ENCODE assay signal across 29 cellular contexts in genomic region chr15:39745415-39745814, GRCh38. TPM values are rescaled to one million over a fixed set of nuclear protein-coding genes. Genes with fewer than 3 reads are reported as not detected.
"Had no signal": no experiment of that assay in that cellular context is flagged by ENCODE, and none has a peak within 500 bp of the region (broad histone marks: within the 10 kb centered on the region; RNA-seq: fewer than 3 reads in every experiment).

No MANE protein-coding gene starts in this region.

- H3K9ac ChIP-seq: KMS-11, SK-N-SH had no signal

- H3K4me1 Mint-ChIP-seq: activated CD4-positive, alpha-beta T cell treated with anti-CD3 and anti-CD28 coated beads, Interleukin-2, amount 10 ng/mL, durations not matched to agents 24 days and 14 days; activated naive CD8-positive, alpha-beta T cell treated with anti-CD3 and anti-CD28 coated beads for 36 hours; activated T-helper 17 cell treated with anti-CD3 and anti-CD28 coated beads, Interleukin-2, amount 50 U/mL, for 72 hours had no signal

- H3K9me3 Mint-ChIP-seq: activated CD4-positive, alpha-beta T cell treated with anti-CD3 and anti-CD28 coated beads, Interleukin-2, amount 10 ng/mL, durations not matched to agents 24 days and 14 days; activated CD8-positive, alpha-beta T cell treated with anti-CD3 and anti-CD28 coated beads for 36 hours; activated naive CD8-positive, alpha-beta T cell treated with anti-CD3 and anti-CD28 coated beads for 36 hours; activated T-cell treated with anti-CD3 and anti-CD28 coated beads, Interleukin-2, amount 50 U/mL, for 72 hours; activated T-helper 17 cell treated with anti-CD3 and anti-CD28 coated beads, Interleukin-2, amount 50 U/mL, for 72 hours; T-helper 1 cell treated with Interleukin-12 subunit alpha and Interleukin-12 subunit beta and Interleukin-4 antibody, amounts not matched to agents 30 μg/mL and 1 μg/mL, for 36 hours; T-helper 2 cell treated with Interferon-gamma antibody and Interleukin-4, amounts not matched to agents 5 μg/mL and 100 μg/mL, for 36 hours had no signal

- H3K27me3 ChIP-seq: ascending aorta, SJSA1 had no signal

- H3K27ac ChIP-seq: ascending aorta, KMS-11, SJSA1 had no signal

- DNase-seq: activated CD4-positive, alpha-beta T cell treated with anti-CD3 and anti-CD28 coated beads, Interleukin-2, amount 10 ng/mL, durations not matched to agents 24 days and 14 days; activated CD4-positive, alpha-beta T cell treated with anti-CD3 and anti-CD28 coated beads, Interleukin-2, amount 50 U/mL, for 4 hours; activated effector memory CD4-positive, alpha-beta T cell treated with anti-CD3 and anti-CD28 coated beads, Interleukin-2, amount 50 U/mL, for 16 hours; activated naive CD4-positive, alpha-beta T cell; activated naive CD4-positive, alpha-beta T cell treated with anti-CD3 and anti-CD28 coated beads, Interleukin-2, amount 50 U/mL, for 16 hours; activated naive CD8-positive, alpha-beta T cell treated with anti-CD3 and anti-CD28 coated beads for 36 hours; activated T-cell treated with anti-CD3 and anti-CD28 coated beads, Interleukin-2, amount 50 U/mL, for 1 hour; activated T-cell treated with anti-CD3 and anti-CD28 coated beads, Interleukin-2, amount 50 U/mL, for 72 hours; amygdala; caudate nucleus; NCI-H1048; NCI-H1105 treated with DMSO at 0.1 percent for 48 hours; NCI-H1436; NCI-H1694; NCI-H2029; NCI-H345; NCI-H524 treated with DMSO at 0.1 percent for 48 hours; NCI-H748 treated with DMSO at 0.1 percent for 48 hours; NK-92 treated with Interleukin-12 subunit alpha and Interleukin-12 subunit beta, amount 100 ng/mL, for 24 hours; SHP77 treated with DMSO at 0.1 percent for 48 hours; SK-N-SH had no signal

- H3K4me3 ChIP-seq: ascending aorta, SJSA1 had no signal

- H3K4me3 Mint-ChIP-seq: activated CD4-positive, alpha-beta T cell treated with anti-CD3 and anti-CD28 coated beads, Interleukin-2, amount 10 ng/mL, durations not matched to agents 24 days and 14 days; activated CD8-positive, alpha-beta T cell treated with anti-CD3 and anti-CD28 coated beads for 36 hours; activated naive CD8-positive, alpha-beta T cell treated with anti-CD3 and anti-CD28 coated beads for 36 hours; activated T-cell treated with anti-CD3 and anti-CD28 coated beads, Interleukin-2, amount 50 U/mL, for 72 hours; activated T-helper 17 cell treated with anti-CD3 and anti-CD28 coated beads, Interleukin-2, amount 50 U/mL, for 72 hours; T-helper 1 cell treated with Interleukin-12 subunit alpha and Interleukin-12 subunit beta and Interleukin-4 antibody, amounts not matched to agents 30 μg/mL and 1 μg/mL, for 36 hours; T-helper 2 cell treated with Interferon-gamma antibody and Interleukin-4, amounts not matched to agents 5 μg/mL and 100 μg/mL, for 36 hours had no signal

- H3K4me1 ChIP-seq: ascending aorta, SJSA1 had no signal

- FAIRE-seq: TTC549 had no signal

- H3K4me2 ChIP-seq: KMS-11, SK-N-SH had no signal

- H3K27ac Mint-ChIP-seq: activated CD4-positive, alpha-beta T cell treated with anti-CD3 and anti-CD28 coated beads, Interleukin-2, amount 10 ng/mL, durations not matched to agents 24 days and 14 days; activated CD8-positive, alpha-beta T cell treated with anti-CD3 and anti-CD28 coated beads for 36 hours; activated naive CD8-positive, alpha-beta T cell treated with anti-CD3 and anti-CD28 coated beads for 36 hours; activated T-cell treated with anti-CD3 and anti-CD28 coated beads, Interleukin-2, amount 50 U/mL, for 72 hours; activated T-helper 17 cell treated with anti-CD3 and anti-CD28 coated beads, Interleukin-2, amount 50 U/mL, for 72 hours; T-helper 1 cell treated with Interleukin-12 subunit alpha and Interleukin-12 subunit beta and Interleukin-4 antibody, amounts not matched to agents 30 μg/mL and 1 μg/mL, for 36 hours; T-helper 2 cell treated with Interferon-gamma antibody and Interleukin-4, amounts not matched to agents 5 μg/mL and 100 μg/mL, for 36 hours had no signal

- H3K9me2 ChIP-seq: SK-N-SH had no signal

- H3K36me3 ChIP-seq: ascending aorta, SJSA1 had no signal

- H3K36me3 Mint-ChIP-seq: activated naive CD8-positive, alpha-beta T cell treated with anti-CD3 and anti-CD28 coated beads for 36 hours had no signal

- H3K9me3 ChIP-seq: ascending aorta, SJSA1, SK-N-SH had no signal

- ATAC-seq: activated CD8-positive, alpha-beta T cell treated with anti-CD3 and anti-CD28 coated beads for 36 hours; activated T-helper 17 cell treated with anti-CD3 and anti-CD28 coated beads, Interleukin-2, amount 50 U/mL, for 72 hours had no signal

RNA-seq across cellular contexts. Expression of gene FSIP1, which starts 37.2 kb away (rescaled TPM):
- total RNA-seq: ascending aorta had no signal
